8 cellular contexts compared by ENCODE assay signal in the genomic region with DNA sequence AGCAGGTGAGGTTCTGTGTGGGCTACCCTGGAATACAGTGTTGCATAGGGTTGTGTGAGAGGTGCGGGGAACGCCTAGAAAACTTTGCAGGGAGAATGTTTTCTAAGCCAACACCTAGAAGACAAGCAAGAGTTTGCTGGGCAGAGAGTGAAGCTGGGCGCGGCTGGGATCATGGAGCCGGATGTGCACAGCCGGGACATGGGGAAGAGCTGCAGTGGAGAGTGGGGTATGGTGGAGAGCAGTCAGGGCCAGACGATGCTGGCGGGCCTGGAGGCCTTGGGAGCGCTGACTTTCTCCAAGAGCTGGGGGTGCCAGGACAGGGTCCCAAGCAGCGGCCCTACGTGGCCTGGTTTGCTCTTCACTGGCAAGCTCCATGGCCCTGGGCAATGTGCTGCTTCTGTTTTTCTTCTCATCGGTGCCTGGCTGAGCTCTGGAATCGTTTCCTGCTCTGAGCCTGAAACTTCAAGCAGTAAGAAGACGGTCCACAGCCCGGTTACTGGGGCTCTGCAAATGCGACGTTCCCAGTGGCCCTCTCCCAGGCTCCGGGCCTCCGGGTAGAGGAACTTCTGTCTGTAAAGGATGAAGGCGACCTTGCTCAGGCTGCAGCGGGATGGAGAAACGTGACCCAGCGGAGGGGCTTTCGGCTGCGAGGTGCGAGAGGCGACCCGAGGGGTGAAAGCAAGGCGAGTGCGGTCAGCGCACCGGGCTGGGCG. TPM values are rescaled to one million over a fixed set of nuclear protein-coding genes. Genes with fewer than 3 reads are reported as not detected.
DNase-seq lines count a peak whose midpoint lies in the region; ATAC-seq, FAIRE-seq and TF ChIP-seq lines count a peak whose summit lies in the region.

No MANE protein-coding gene starts in this region.

- no peaks in the 10 kb centered on the region for H3K9me1 ChIP-seq in K562 (ENCODE audit: control insufficient read depth, insufficient read depth, low read length)

- no peaks in the 10 kb centered on the region for H3K9me3 ChIP-seq in K562 (replicated peaks; ENCODE audit: control insufficient read depth, insufficient read depth, low read depth, low read length)
- no peaks in the 10 kb centered on the region for H3K9me3 ChIP-seq in iPS-18c (ENCODE audit: control insufficient read depth, insufficient read depth, low read length)
- no peaks in the 10 kb centered on the region for H3K9me3 ChIP-seq in skeletal muscle satellite cell (replicated peaks; ENCODE audit: low read length)

- TF ChIP-seq EP300 in K562 (IDR thresholded peaks at IDR 0.05; ENCODE audit: low read length), result no peak

- peak overlapping the region; percentile 64; the same call in 1 of the 2 replicates for H3K4me3 ChIP-seq in GM08714 (ENCODE audit: low read length)
- peak overlapping the region; percentile 25 for H3K4me3 ChIP-seq in K562
- peak overlapping the region; percentile 70 for H3K4me3 ChIP-seq in iPS-18c (ENCODE audit: insufficient read depth, low read depth, low read length)
- peak overlapping the region; percentile 75 for H3K4me3 ChIP-seq in skeletal muscle satellite cell (ENCODE audit: low read length)

- peak overlapping the region; percentile 69 for H3K27ac ChIP-seq in K562 (ENCODE audit: extremely low read depth, low read depth, low read length)

- H3K79me2 ChIP-seq in K562 (ENCODE audit: control insufficient read depth, insufficient read depth, low read length), result no peaks in the 10 kb centered on the region

- POLR2A ChIA-PET in K562 (lab: Yijun Ruan, JAX), result interaction anchor here (0.5 to 1.7 kb wide), 13 partner anchors 9 to 384 kb away, joined by 3 to 5 read pairs (median 3); no protein-coding TSS in a partner anchor

- intact Hi-C loops in K562 (cut with micrococcal nuclease), result loop anchor here (1.0 to 10.0 kb wide), 7 partner anchors 40 to 248 kb away; no protein-coding TSS in a partner anchor

- ATAC-seq in GM21723 (IDR thresholded peaks at IDR 0.05; ENCODE audit: unreplicated experiment) (peak; percentile 39), K562 (peak; percentile 31)

- peak overlapping the region; percentile 99 for H2AFZ ChIP-seq in K562 (ENCODE audit: low read depth, low read length)

- H4K20me1 ChIP-seq in K562 (replicated peaks; ENCODE audit: control insufficient read depth, insufficient read depth, low read length), result no peaks in the 10 kb centered on the region

- BruUV-seq in K562 (replicated peaks; lab: Mats Ljungman, UMichigan), result TSS peak; percentile 90

- no peak for FAIRE-seq in K562 (lab: Jason Lieb, UNC)

- no peak for TF ChIP-seq POLR2A in K562 (conservative IDR thresholded peaks at IDR 0.05)

- H3K4me2 ChIP-seq in K562 (ENCODE audit: insufficient read depth, low read length) (peak overlapping the region; percentile 66), skeletal muscle satellite cell (ENCODE audit: low read length) (peak overlapping the region; percentile 98)

- H3K36me3 ChIP-seq in K562 (ENCODE audit: control insufficient read depth, insufficient read depth, low read length) (no peaks in the 10 kb centered on the region), skeletal muscle satellite cell (ENCODE audit: insufficient read depth, low read length) (no peaks in the 10 kb centered on the region)

- no peak for TF ChIP-seq RAD21 in K562 (CRISPR knock-in tag; conservative IDR thresholded peaks at IDR 0.05 in 1 of 2, IDR thresholded peaks at IDR 0.05 in 1 of 2)

- H3K9ac ChIP-seq in K562 (ENCODE audit: insufficient read depth in 1 of 2, low read depth in 2 of 2, low read length in 2 of 2) (peak overlapping the region; percentile 61 to 91; a peak in 3 of 4 replicates), skeletal muscle satellite cell (ENCODE audit: low read depth, low read length) (peak overlapping the region; percentile 88)

- in situ Hi-C loops in K562 (cut with MboI), result no loop called here

- CTCF ChIA-PET in K562 (lab: Yijun Ruan, JAX; ENCODE audit: low intra/inter-chr PET ratio), result interaction anchor here (0.7 to 3.2 kb wide), 5 partner anchors 15 to 134 kb away, joined by 3 to 43 read pairs (median 18); no protein-coding TSS in a partner anchor

- 76% methylated on average over 33 of the region's 33 CpGs for WGBS in K562 (ENCODE audit: insufficient coverage, low coverage, missing lambda C conversion rate)

- TF ChIP-seq CTCF in K562 (IDR thresholded peaks at IDR 0.05 in 2 of 3, conservative IDR thresholded peaks at IDR 0.05 in 1 of 3; ENCODE audit: insufficient read depth in 2 of 3, low read depth in 1 of 3, low read length in 3 of 3), result no peak

- DNase-seq in NCI-H2227 treated with DMSO at 0.1 percent for 48 hours (lab: John Stamatoyannopoulos, UW) (peak; percentile 68), K562 (ENCODE audit: extremely low read depth in 1 of 4, low spot score in 3 of 4) (no peak), NCI-H1930 (lab: John Stamatoyannopoulos, UW) (no peak), NCI-H1105 (lab: John Stamatoyannopoulos, UW) (no peak)

- H3K4me1 ChIP-seq in K562 (replicated peaks in 1 of 2; ENCODE audit: control insufficient read depth in 2 of 2, insufficient read depth in 2 of 2, low read length in 2 of 2), result peaks cover 19 to 24% of the 10 kb centered on the region in 2 experiments
- peaks cover 31% of the 10 kb centered on the region for H3K4me1 ChIP-seq in skeletal muscle satellite cell (ENCODE audit: control insufficient read depth, insufficient read depth, low read length)

- H3K27me3 ChIP-seq in K562 (ENCODE audit: control insufficient read depth in 2 of 2, insufficient read depth in 2 of 2, low read length in 2 of 2), result peaks cover 0 to 9% of the 10 kb centered on the region in 2 experiments; a peak in 1 of 5 replicates
- no peaks in the 10 kb centered on the region for H3K27me3 ChIP-seq in skeletal muscle satellite cell (ENCODE audit: control insufficient read depth, insufficient read depth, low read length)

TF ChIP-seq in K562, 482 proteins besides CTCF, POLR2A, EP300 and RAD21 (continues in another document):
- no peak for TF ChIP-seq ZNF830 (CRISPR knock-in tag; IDR thresholded peaks at IDR 0.05)
- TF ChIP-seq, protein P1, sequence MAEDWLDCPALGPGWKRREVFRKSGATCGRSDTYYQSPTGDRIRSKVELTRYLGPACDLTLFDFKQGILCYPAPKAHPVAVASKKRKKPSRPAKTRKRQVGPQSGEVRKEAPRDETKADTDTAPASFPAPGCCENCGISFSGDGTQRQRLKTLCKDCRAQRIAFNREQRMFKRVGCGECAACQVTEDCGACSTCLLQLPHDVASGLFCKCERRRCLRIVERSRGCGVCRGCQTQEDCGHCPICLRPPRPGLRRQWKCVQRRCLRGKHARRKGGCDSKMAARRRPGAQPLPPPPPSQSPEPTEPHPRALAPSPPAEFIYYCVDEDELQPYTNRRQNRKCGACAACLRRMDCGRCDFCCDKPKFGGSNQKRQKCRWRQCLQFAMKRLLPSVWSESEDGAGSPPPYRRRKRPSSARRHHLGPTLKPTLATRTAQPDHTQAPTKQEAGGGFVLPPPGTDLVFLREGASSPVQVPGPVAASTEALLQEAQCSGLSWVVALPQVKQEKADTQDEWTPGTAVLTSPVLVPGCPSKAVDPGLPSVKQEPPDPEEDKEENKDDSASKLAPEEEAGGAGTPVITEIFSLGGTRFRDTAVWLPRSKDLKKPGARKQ (CRISPR knock-in tag; IDR thresholded peaks at IDR 0.05), result peak; percentile 98
- TF ChIP-seq, protein P2, sequence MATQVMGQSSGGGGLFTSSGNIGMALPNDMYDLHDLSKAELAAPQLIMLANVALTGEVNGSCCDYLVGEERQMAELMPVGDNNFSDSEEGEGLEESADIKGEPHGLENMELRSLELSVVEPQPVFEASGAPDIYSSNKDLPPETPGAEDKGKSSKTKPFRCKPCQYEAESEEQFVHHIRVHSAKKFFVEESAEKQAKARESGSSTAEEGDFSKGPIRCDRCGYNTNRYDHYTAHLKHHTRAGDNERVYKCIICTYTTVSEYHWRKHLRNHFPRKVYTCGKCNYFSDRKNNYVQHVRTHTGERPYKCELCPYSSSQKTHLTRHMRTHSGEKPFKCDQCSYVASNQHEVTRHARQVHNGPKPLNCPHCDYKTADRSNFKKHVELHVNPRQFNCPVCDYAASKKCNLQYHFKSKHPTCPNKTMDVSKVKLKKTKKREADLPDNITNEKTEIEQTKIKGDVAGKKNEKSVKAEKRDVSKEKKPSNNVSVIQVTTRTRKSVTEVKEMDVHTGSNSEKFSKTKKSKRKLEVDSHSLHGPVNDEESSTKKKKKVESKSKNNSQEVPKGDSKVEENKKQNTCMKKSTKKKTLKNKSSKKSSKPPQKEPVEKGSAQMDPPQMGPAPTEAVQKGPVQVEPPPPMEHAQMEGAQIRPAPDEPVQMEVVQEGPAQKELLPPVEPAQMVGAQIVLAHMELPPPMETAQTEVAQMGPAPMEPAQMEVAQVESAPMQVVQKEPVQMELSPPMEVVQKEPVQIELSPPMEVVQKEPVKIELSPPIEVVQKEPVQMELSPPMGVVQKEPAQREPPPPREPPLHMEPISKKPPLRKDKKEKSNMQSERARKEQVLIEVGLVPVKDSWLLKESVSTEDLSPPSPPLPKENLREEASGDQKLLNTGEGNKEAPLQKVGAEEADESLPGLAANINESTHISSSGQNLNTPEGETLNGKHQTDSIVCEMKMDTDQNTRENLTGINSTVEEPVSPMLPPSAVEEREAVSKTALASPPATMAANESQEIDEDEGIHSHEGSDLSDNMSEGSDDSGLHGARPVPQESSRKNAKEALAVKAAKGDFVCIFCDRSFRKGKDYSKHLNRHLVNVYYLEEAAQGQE (CRISPR knock-in tag; IDR thresholded peaks at IDR 0.05; ENCODE audit: low read depth), result no peak
- TF ChIP-seq ZNF347 (CRISPR knock-in tag; IDR thresholded peaks at IDR 0.05; ENCODE audit: low read depth), result no peak
- TF ChIP-seq SOX6 (IDR thresholded peaks at IDR 0.05), result no peak
- no peak for TF ChIP-seq GTF2E2 (tag; IDR thresholded peaks at IDR 0.05)

RNA-seq across cellular contexts. Expression of a gene that starts 51.9 kb away (rescaled TPM):
- total RNA-seq in K562 (2011; cell fraction: chromatin; rRNA removed; ENCODE audit: low replicate concordance), result not detected in 2 replicates
- total RNA-seq in K562 (2011; cell fraction: nucleolus; rRNA removed), result not detected in 2 replicates
- total RNA-seq in K562 (2011; cell fraction: nucleoplasm; rRNA removed), result not detected in 2 replicates
- total RNA-seq in K562 (2014; rRNA removed) (not detected in 2 replicates), K562 (2014; rRNA removed; fragmentation: Illumina TruSeq; extraction: Trizol) (not detected in 2 replicates), K562 (2015; rRNA removed; fragmentation: Illumina TruSeq; extraction: Trizol) (not detected in 2 replicates), K562 (2021) (0.13 TPM in 1 of 2 replicates, not detected in the other)
- polyA plus RNA-seq in K562 (2011; rRNA removed) (0.03 TPM in 1 of 2 replicates, not detected in the other), K562 (2014; fragmentation: Illumina TruSeq; extraction: Trizol) (not detected in 2 replicates), K562 (2014; fragmentation: Nextera tagmentation; extraction: Ambion mirVana) (not detected), K562 (2014; rRNA removed) (not detected in 2 replicates)
- polyA plus RNA-seq in K562 (2011; cell fraction: cytosol; rRNA removed), result not detected in 2 replicates
- polyA plus RNA-seq in K562 (2011; cell fraction: nucleus; rRNA removed), result not detected in 2 replicates
- not detected in 2 replicates for polyA plus RNA-seq in K562 (2012)
- polyA minus RNA-seq in K562 (2011; rRNA and poly(A)+ RNA removed), result 0.06 TPM in 1 of 2 replicates, not detected in the other
- polyA minus RNA-seq in K562 (2011; cell fraction: cytosol; rRNA and poly(A)+ RNA removed), result not detected in 2 replicates
- not detected in 2 replicates for polyA minus RNA-seq in K562 (2011; cell fraction: nucleus; rRNA and poly(A)+ RNA removed)
- total RNA-seq in skeletal muscle satellite cell (2012; rRNA removed), result under 0.01 and 0.22 TPM in 2 replicates

Comparison
In these comparisons a context has a peak if more than half of its experiments do, and no peak if none do; other contexts are left out.
1. H3K4me3 ChIP-seq: peak in every context shown above with its lines; median percentile 75 in skeletal muscle satellite cell; 70 in iPS-18c; 64 in GM08714; 25 in K562.